In the genomic region with DNA sequence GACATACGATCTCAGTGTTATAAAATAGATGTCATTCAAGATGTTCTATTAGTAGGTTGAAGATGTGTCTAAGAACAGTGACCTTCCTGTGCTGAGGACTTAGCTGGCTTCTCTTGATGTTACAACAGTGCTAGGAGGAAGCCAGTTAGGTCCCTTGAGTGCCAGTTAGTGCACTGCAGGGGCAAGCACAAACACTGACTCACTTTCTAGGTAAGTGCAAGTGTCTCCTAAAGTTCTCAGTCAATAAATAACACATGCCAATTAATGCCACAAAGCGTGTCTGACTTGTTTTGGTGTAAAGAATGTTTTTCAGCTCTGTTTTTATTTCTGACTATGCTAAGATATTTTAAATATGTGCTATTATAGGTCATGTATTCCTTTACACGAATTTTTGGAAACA, we compare ENCODE assay signal across 1 cellular context.
TF ChIP-seq lines count a peak whose summit lies in the region.

No MANE protein-coding gene starts in this region.

TF ChIP-seq in IMR-90, 13 proteins besides CTCF, POLR2A, EP300 and RAD21 (continued from another document):
- TF ChIP-seq RCOR1 (IDR thresholded peaks at IDR 0.05; ENCODE audit: insufficient replicate concordance, low read length) (no peak), MAFK (IDR thresholded peaks at IDR 0.05; ENCODE audit: low read depth, low read length) (no peak), RFX5 (IDR thresholded peaks at IDR 0.05; ENCODE audit: low read depth, low read length) (no peak), MXI1 (IDR thresholded peaks at IDR 0.05; ENCODE audit: borderline replicate concordance, low read depth, low read length) (no peak), SMC3 (IDR thresholded peaks at IDR 0.05; ENCODE audit: low read depth, low read length) (no peak), NFE2L2 (IDR thresholded peaks at IDR 0.05; ENCODE audit: low read depth, low read length) (no peak), BHLHE40 (IDR thresholded peaks at IDR 0.05; ENCODE audit: low read depth, low read length) (no peak), CHD1 (IDR thresholded peaks at IDR 0.05; ENCODE audit: low read depth, low read length) (no peak), CEBPB (IDR thresholded peaks at IDR 0.05; ENCODE audit: low read depth, low read length) (no peak), MAZ (IDR thresholded peaks at IDR 0.05; ENCODE audit: borderline replicate concordance, low read depth, low read length) (no peak), FOS (IDR thresholded peaks at IDR 0.05; ENCODE audit: low read depth, low read length) (no peak)
- TF ChIP-seq, protein P1, sequence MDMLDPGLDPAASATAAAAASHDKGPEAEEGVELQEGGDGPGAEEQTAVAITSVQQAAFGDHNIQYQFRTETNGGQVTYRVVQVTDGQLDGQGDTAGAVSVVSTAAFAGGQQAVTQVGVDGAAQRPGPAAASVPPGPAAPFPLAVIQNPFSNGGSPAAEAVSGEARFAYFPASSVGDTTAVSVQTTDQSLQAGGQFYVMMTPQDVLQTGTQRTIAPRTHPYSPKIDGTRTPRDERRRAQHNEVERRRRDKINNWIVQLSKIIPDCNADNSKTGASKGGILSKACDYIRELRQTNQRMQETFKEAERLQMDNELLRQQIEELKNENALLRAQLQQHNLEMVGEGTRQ (IDR thresholded peaks at IDR 0.05; ENCODE audit: low read depth, low read length), result no peak
